8 cellular contexts compared by ENCODE assay signal in genomic region chr14:56491299-56492285, GRCh38.
A peak's percentile ranks its signal among the peaks of the same experiment; 100 is the strongest.
DNase-seq lines count a peak whose midpoint lies in the region; ATAC-seq and TF ChIP-seq lines count a peak whose summit lies in the region.

No MANE protein-coding gene starts in this region.

- POLR2A ChIA-PET in A673 (lab: Charles Lee; ENCODE audit: low non-redundant PET): no interaction called here

- TF ChIP-seq CTCF in A673 (conservative IDR thresholded peaks at IDR 0.05; ENCODE audit: low read depth, low read length): peak; percentile 85
- peak; percentile 57 for TF ChIP-seq CTCF in GM10266 (IDR thresholded peaks at IDR 0.05; ENCODE audit: control insufficient read depth, insufficient read depth, low read depth, missing control alignments)
- peak in 1 of 3 donors; percentile 13 for TF ChIP-seq CTCF in omental fat pad (IDR thresholded peaks at IDR 0.05)

- H3K9me3 ChIP-seq in A673 (ENCODE audit: low read depth, low read length, poor library complexity, severe bottlenecking): no peaks in the 10 kb centered on the region

- CTCF ChIA-PET in A673 (lab: Charles Lee): interaction anchor here (0.5 to 2.4 kb wide), 6 partner anchors 60 to 825 kb away, joined by 3 to 26 read pairs (median 4); no protein-coding TSS in a partner anchor

- no peaks in the 10 kb centered on the region for H3K27me3 ChIP-seq in A673 (replicated peaks; ENCODE audit: insufficient read depth, low read depth, low read length, poor library complexity)

- peaks cover 33% of the 10 kb centered on the region for H3K4me1 ChIP-seq in A673 (ENCODE audit: insufficient read depth, low read length, poor library complexity, severe bottlenecking)

- intact Hi-C loops in A673 (cut with micrococcal nuclease; ENCODE audit: unreplicated experiment): loop anchor here (1.0 to 10.0 kb wide), 8 partner anchors 61 to 887 kb away; no protein-coding TSS in a partner anchor

- peak; percentile 69 for ATAC-seq in HG03108 (IDR thresholded peaks at IDR 0.05; ENCODE audit: unreplicated experiment)
- ATAC-seq in omental fat pad (ENCODE audit: low FRiP score): peak; percentile 41
- no peak for ATAC-seq in HG03457 (IDR thresholded peaks at IDR 0.05; ENCODE audit: unreplicated experiment)

- no TSS peak for BruUV-seq in A673 (replicated peaks; lab: Mats Ljungman, UMichigan)

- no peak overlapping the region for H3K4me3 ChIP-seq in A673 (ENCODE audit: low read depth, low read length, poor library complexity, severe bottlenecking)

- H3K27ac ChIP-seq in A673 (ENCODE audit: low read depth, low read length, poor library complexity, severe bottlenecking): no peak overlapping the region

- DNase-seq in A673 (ENCODE audit: low spot score) (peak; percentile 90), GM10266 (ENCODE audit: extremely low spot score) (peak; percentile 29), NCI-H2171 treated with DMSO at 0.1 percent for 48 hours (lab: John Stamatoyannopoulos, UW) (peak; percentile 92), fibroblast of peridontal ligament (ENCODE audit: extremely low read depth) (peak; percentile 59), omental fat pad (ENCODE audit: low spot score) (no peak)
- DNase-seq in activated CD4-positive, alpha-beta T cell treated with anti-CD3 and anti-CD28 coated beads, Interleukin-2, amount 50 U/mL, for 1 hour: peak; percentile 2

- H3K36me3 ChIP-seq in A673 (ENCODE audit: insufficient read depth, low read length, poor library complexity, severe bottlenecking): no peaks in the 10 kb centered on the region
